10 cellular contexts compared by ENCODE assay signal in genomic region chr19:11321206-11322126, GRCh38. TPM values are rescaled to one million over a fixed set of nuclear protein-coding genes. Genes with fewer than 3 reads are reported as not detected.
A peak's percentile ranks its signal among the peaks of the same experiment; 100 is the strongest.
DNase-seq lines count a peak whose midpoint lies in the region; TF ChIP-seq lines count a peak whose summit lies in the region.
"Had no signal": no experiment of that assay in that cellular context is flagged by ENCODE, and none has a peak within 500 bp of the region (broad histone marks: within the 10 kb centered on the region; RNA-seq: fewer than 3 reads in every experiment).

No MANE protein-coding gene starts in this region.

- H3K4me1 Mint-ChIP-seq in neural progenitor cell = peaks cover 34% of the 10 kb centered on the region

- no peak overlapping the region for H2AFZ ChIP-seq in trophoblast cell (ENCODE audit: insufficient read depth, low read length, poor library complexity)
- H2AFZ ChIP-seq in neural progenitor cell (replicated peaks) = no peak overlapping the region

- H3K27ac Mint-ChIP-seq in neural progenitor cell = no peak overlapping the region

- H3K79me2 ChIP-seq in DOHH2 (ENCODE audit: control insufficient read depth, low read length) (peaks cover 38% of the 10 kb centered on the region), trophoblast cell (ENCODE audit: control insufficient read depth, insufficient read depth, low read length, poor library complexity) (no peaks in the 10 kb centered on the region), neural progenitor cell (ENCODE audit: low read depth) (no peaks in the 10 kb centered on the region)

- no peak overlapping the region for H4K8ac ChIP-seq in trophoblast cell (ENCODE audit: low read depth, low read length)

- no peaks in the 10 kb centered on the region for H3K36me3 Mint-ChIP-seq in neural progenitor cell

- WGBS in trophoblast cell (ENCODE audit: extremely low coverage, insufficient coverage, insufficient read length) = no CpG with 5 or more reads among the region's 14 CpGs

- H3K18ac ChIP-seq in trophoblast cell (ENCODE audit: low read length) = no peak overlapping the region

- no peak overlapping the region for H3K23ac ChIP-seq in trophoblast cell (ENCODE audit: low read length)

- no peak overlapping the region for H3K9ac ChIP-seq in trophoblast cell (ENCODE audit: low read length)
- no peak overlapping the region for H3K9ac ChIP-seq in neural progenitor cell

- H3K27me3 ChIP-seq in DOHH2 (ENCODE audit: control insufficient read depth, low read length) (no peaks in the 10 kb centered on the region), HL-60 (ENCODE audit: insufficient read depth, poor library complexity, severe bottlenecking) (no peaks in the 10 kb centered on the region), trophoblast cell (ENCODE audit: insufficient read depth, low read length) (no peaks in the 10 kb centered on the region), neural progenitor cell (no peaks in the 10 kb centered on the region)

- no peaks in the 10 kb centered on the region for H3K36me3 ChIP-seq in DOHH2 (ENCODE audit: control insufficient read depth, low read length)
- peaks cover 0 to 2% of the 10 kb centered on the region in 2 experiments for H3K36me3 ChIP-seq in trophoblast cell (ENCODE audit: control insufficient read depth in 1 of 2, insufficient read depth in 2 of 2, low read length in 2 of 2)
- H3K36me3 ChIP-seq in neural progenitor cell = no peaks in the 10 kb centered on the region

- DNase-seq in HL-60 (ENCODE audit: low read depth in 1 of 2, low spot score in 1 of 2) (peak; percentile 61 to 78), choroid plexus epithelial cell (ENCODE audit: low read depth) (no peak), trophoblast cell (peak; percentile 35 to 63), superior temporal gyrus (ENCODE audit: extremely low spot score) (no peak), retina (no peak), neural progenitor cell (ENCODE audit: low spot score) (no peak)
- DNase-seq: aorta; stimulated activated CD4-positive, alpha-beta T cell treated with anti-CD3 and anti-CD28 coated beads, Interleukin-4, amount 100 ng/mL, for 24 hours had no signal

- no peaks in the 10 kb centered on the region for H3K79me1 ChIP-seq in trophoblast cell (ENCODE audit: low read length)

- no peak for TF ChIP-seq CTCF in DOHH2 (IDR thresholded peaks at IDR 0.05; ENCODE audit: low read depth, low read length, poor library complexity, severe bottlenecking)
- no peak for TF ChIP-seq CTCF in HL-60 (IDR thresholded peaks at IDR 0.05; ENCODE audit: insufficient read depth, low read length)
- TF ChIP-seq CTCF in choroid plexus epithelial cell (conservative IDR thresholded peaks at IDR 0.05; ENCODE audit: low read depth, low read length) = peak; percentile 12
- TF ChIP-seq CTCF in neural progenitor cell (IDR thresholded peaks at IDR 0.05) = no peak

- H4K20me1 ChIP-seq in DOHH2 (ENCODE audit: control insufficient read depth, insufficient read depth, low read depth, low read length) (no peaks in the 10 kb centered on the region), neural progenitor cell (ENCODE audit: low read depth) (no peaks in the 10 kb centered on the region)

- H3K9me3 Mint-ChIP-seq in neural progenitor cell = no peaks in the 10 kb centered on the region

- H3K4me1 ChIP-seq in DOHH2 (ENCODE audit: control insufficient read depth, low read length) (peaks cover 60% of the 10 kb centered on the region), trophoblast cell (ENCODE audit: control insufficient read depth in 1 of 2, insufficient read depth in 2 of 2, low read length in 2 of 2) (peaks cover 0 to 10% of the 10 kb centered on the region in 2 experiments), neural progenitor cell (no peaks in the 10 kb centered on the region)

- no peak overlapping the region for H3K4me3 Mint-ChIP-seq in neural progenitor cell

- H2BK5ac ChIP-seq in trophoblast cell (ENCODE audit: low read depth, low read length, poor library complexity) = no peak overlapping the region

- H2BK12ac ChIP-seq in trophoblast cell (ENCODE audit: low read length) = no peak overlapping the region

- H3K27me3 Mint-ChIP-seq in neural progenitor cell (ENCODE audit: insufficient read depth, low read depth) = peaks cover 18% of the 10 kb centered on the region

- H3K9me3 ChIP-seq in DOHH2 (ENCODE audit: control insufficient read depth, insufficient read depth, low read length) (no peaks in the 10 kb centered on the region), trophoblast cell (ENCODE audit: insufficient read depth, low read depth, low read length) (peaks cover 1% of the 10 kb centered on the region), neural progenitor cell (ENCODE audit: low read depth) (no peaks in the 10 kb centered on the region)

- no peak overlapping the region for H4K91ac ChIP-seq in trophoblast cell (ENCODE audit: low read depth, low read length)

- H2BK120ac ChIP-seq in trophoblast cell (ENCODE audit: insufficient read depth, low read length, poor library complexity) = no peak overlapping the region

- no peak overlapping the region for H3K4ac ChIP-seq in trophoblast cell (ENCODE audit: low read depth, low read length)

- no peak overlapping the region for H4K12ac ChIP-seq in trophoblast cell (ENCODE audit: low read depth, low read length)

- H3K4me3 ChIP-seq in DOHH2 (ENCODE audit: low read length) (peak overlapping the region; percentile 70), HL-60 (replicated peaks; ENCODE audit: insufficient read depth, low read length) (no peak overlapping the region; the same call in 1 of the 2 replicates), choroid plexus epithelial cell (ENCODE audit: low read depth, low read length) (no peak overlapping the region), trophoblast cell (ENCODE audit: low read depth, low read length) (no peak overlapping the region), neural progenitor cell (no peak overlapping the region)

- H3K4me2 ChIP-seq in DOHH2 (ENCODE audit: low read length) (peak overlapping the region; percentile 63), trophoblast cell (ENCODE audit: low read length) (no peak overlapping the region), neural progenitor cell (no peak overlapping the region)

- peaks cover 10% of the 10 kb centered on the region; the same call in 1 of the 2 replicates for H3F3A ChIP-seq in DOHH2 (ENCODE audit: control insufficient read depth, insufficient read depth)
- H3F3A ChIP-seq in neural progenitor cell (ENCODE audit: low read depth) = no peaks in the 10 kb centered on the region

- H3K9me2 ChIP-seq in DOHH2 (replicated peaks; ENCODE audit: control insufficient read depth, low read length) = no peaks in the 10 kb centered on the region

- no peak overlapping the region for H2AK5ac ChIP-seq in trophoblast cell (ENCODE audit: low read length)

- H3K27ac ChIP-seq in DOHH2 (ENCODE audit: low read depth, low read length) (peak overlapping the region; percentile 56), HL-60 (replicated peaks) (peak overlapping the region; percentile 93), trophoblast cell (ENCODE audit: low read depth, low read length) (no peak overlapping the region), neural progenitor cell (no peak overlapping the region)

- no peak overlapping the region for H3K14ac ChIP-seq in trophoblast cell (ENCODE audit: low read length)

RNA-seq across cellular contexts. Expression of gene RAB3D, which starts 18.0 kb away (rescaled TPM):
- 12.5 and 13.0 TPM in 2 replicates for polyA plus RNA-seq in trophoblast cell (2013)
- 5.5 and 8.5 TPM in 2 replicates for total RNA-seq in neural progenitor cell (ENCODE audit: low replicate concordance)

RNA-seq across cellular contexts. Expression of gene TMEM205, which starts 24.6 kb away (rescaled TPM):
- 42.9 and 43.7 TPM in 2 replicates for polyA plus RNA-seq in trophoblast cell (2013)
- total RNA-seq in neural progenitor cell (ENCODE audit: low replicate concordance) = 57.0 and 77.1 TPM in 2 replicates

RNA-seq across cellular contexts. Expression of gene CCDC159, which starts 24.9 kb away (rescaled TPM):
- polyA plus RNA-seq in trophoblast cell (2013) = 8.3 and 9.9 TPM in 2 replicates
- total RNA-seq in neural progenitor cell (ENCODE audit: low replicate concordance) = 1.8 and 4.4 TPM in 2 replicates

RNA-seq across cellular contexts. Expression of gene TSPAN16, which starts 25.5 kb away (rescaled TPM):
- polyA plus RNA-seq in trophoblast cell (2013) = not detected in 2 replicates
- total RNA-seq in neural progenitor cell (ENCODE audit: low replicate concordance) = not detected in 2 replicates
- total RNA-seq: aorta; T-helper 1 cell treated with Interleukin-12 subunit alpha and Interleukin-12 subunit beta and Interleukin-4 antibody, amounts not matched to agents 30 ng/mL and 1 ng/mL, for 36 hours had no signal
- polyA plus RNA-seq: aorta had no signal

RNA-seq across cellular contexts. Expression of gene PLPPR2, which starts 33.8 kb away (rescaled TPM):
- polyA plus RNA-seq in trophoblast cell (2013) = 3.7 and 3.9 TPM in 2 replicates
- 0.80 and 3.1 TPM in 2 replicates for total RNA-seq in neural progenitor cell (ENCODE audit: low replicate concordance)

Comparison
In these comparisons a context has a peak if more than half of its experiments do, and no peak if none do; other contexts are left out.
1. H3K27ac ChIP-seq: peak in DOHH2 (single experiment) and HL-60 (single experiment); none in trophoblast cell (single experiment) and neural progenitor cell (single experiment).
2. DNase-seq: peak in HL-60 (2 of 2) and trophoblast cell (2 of 2); none in choroid plexus epithelial cell (single experiment), superior temporal gyrus (single experiment), retina (single experiment) and neural progenitor cell (single experiment).